15 cellular contexts compared by ENCODE assay signal in the genomic region with DNA sequence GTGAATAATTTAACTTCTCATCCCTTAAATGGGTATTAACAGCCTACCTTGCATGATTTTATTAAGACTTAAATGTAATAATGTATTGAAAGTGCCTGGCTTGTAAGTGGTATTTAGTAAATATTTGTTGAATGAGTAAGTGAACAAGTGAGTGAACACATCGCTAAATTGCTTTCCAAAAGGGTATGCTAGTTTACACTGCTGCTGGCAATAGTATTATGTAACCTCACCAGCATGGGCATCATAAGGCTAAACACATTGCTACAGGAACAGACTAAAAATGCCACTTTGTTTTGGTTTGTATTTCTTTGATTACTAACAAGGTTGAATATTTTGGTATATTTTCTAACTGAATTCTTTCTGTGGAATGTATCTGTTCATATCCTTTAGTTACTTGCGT. TPM values are rescaled to one million over a fixed set of nuclear protein-coding genes. Genes with fewer than 3 reads are reported as not detected.
DNase-seq lines count a peak whose midpoint lies in the region; ATAC-seq and TF ChIP-seq lines count a peak whose summit lies in the region.
"Had no signal": no experiment of that assay in that cellular context is flagged by ENCODE, and none has a peak within 500 bp of the region (broad histone marks: within the 10 kb centered on the region; RNA-seq: fewer than 3 reads in every experiment).

No MANE protein-coding gene starts in this region.

- H3K9me2 ChIP-seq in GM23338 (ENCODE audit: insufficient read depth) = no peaks in the 10 kb centered on the region

- H3K4me1 Mint-ChIP-seq in GM23338 = peaks cover 12% of the 10 kb centered on the region

- H3K4me1 ChIP-seq in GM23338 (ENCODE audit: insufficient read depth) = 0 out of 2 replicates have a peak, but pooled peaks cover under 1% of the 10 kb centered on the region

- H3K36me3 ChIP-seq in kidney epithelial cell (ENCODE audit: control insufficient read depth, insufficient read depth, low read length) = no peaks in the 10 kb centered on the region
- H3K36me3 ChIP-seq in GM23338 (ENCODE audit: insufficient read depth) = peaks cover 60% of the 10 kb centered on the region

- no peak overlapping the region for H3K27ac Mint-ChIP-seq in GM23338

- H3K4me3 ChIP-seq in AG10803 (ENCODE audit: low read length) (no peak overlapping the region), kidney epithelial cell (ENCODE audit: low read depth, low read length) (no peak overlapping the region), GM23338 (no peak overlapping the region)
- H3K4me3 ChIP-seq: HAP-1, right lobe of liver, stomach had no signal

- no peaks in the 10 kb centered on the region for H3K9me3 Mint-ChIP-seq in GM23338
- H3K9me3 Mint-ChIP-seq: naive B cell had no signal

- ATAC-seq in GM23338 (no peak), HG02571 (IDR thresholded peaks at IDR 0.05; ENCODE audit: unreplicated experiment) (no peak), HG02885 (IDR thresholded peaks at IDR 0.05; ENCODE audit: poor library complexity, unreplicated experiment) (no peak)

- H3K4me2 ChIP-seq in GM23338 = no peak overlapping the region

- no peak overlapping the region for H2AFZ ChIP-seq in GM23338

- peaks cover 4% of the 10 kb centered on the region; the same call in 1 of the 2 replicates for H3F3A ChIP-seq in GM23338 (replicated peaks; ENCODE audit: low read depth)

- peaks cover 85% of the 10 kb centered on the region for H4K20me1 ChIP-seq in GM23338 (replicated peaks; ENCODE audit: insufficient read depth)

- H3K79me2 ChIP-seq in GM23338 (replicated peaks; ENCODE audit: insufficient read depth) = peaks cover 100% of the 10 kb centered on the region

- H3K27me3 Mint-ChIP-seq in GM23338 (ENCODE audit: insufficient read depth, low read depth, poor library complexity) = no peaks in the 10 kb centered on the region
- H3K27me3 Mint-ChIP-seq: CD4-positive, alpha-beta memory T cell; naive B cell had no signal

- TF ChIP-seq CTCF in AG10803 (conservative IDR thresholded peaks at IDR 0.05; ENCODE audit: low read length) = no peak
- no peak for TF ChIP-seq CTCF in kidney epithelial cell (IDR thresholded peaks at IDR 0.05; ENCODE audit: insufficient read depth, low read length, poor library complexity, severe bottlenecking)
- TF ChIP-seq CTCF in GM23338 (conservative IDR thresholded peaks at IDR 0.05; ENCODE audit: low read depth in 2 of 2) = no peak

- H3K4me3 Mint-ChIP-seq in GM23338 = no peak overlapping the region
- H3K4me3 Mint-ChIP-seq: CD4-positive, alpha-beta memory T cell; naive B cell had no signal

- peaks cover 71% of the 10 kb centered on the region for H3K36me3 Mint-ChIP-seq in GM23338 (ENCODE audit: low read depth)

- DNase-seq in AG10803 (ENCODE audit: low read depth) (peak; percentile 79), H4 (ENCODE audit: low spot score) (peak; percentile 9), astrocyte of the hippocampus (ENCODE audit: low read depth, low spot score) (peak; percentile 65), kidney epithelial cell (ENCODE audit: low read depth) (peak; percentile 53), DMS79 treated with DMSO at 0.1 percent for 48 hours (lab: John Stamatoyannopoulos, UW) (no peak), GM23338 (ENCODE audit: low spot score) (no peak)
- DNase-seq: CD4-positive, alpha-beta memory T cell; naive B cell; NCI-H2081 treated with DMSO at 0.1 percent for 48 hours; right lobe of liver; SIG-M5; stomach had no signal

- H3K27ac ChIP-seq in GM23338 (ENCODE audit: low read depth) = no peak overlapping the region; the same call in 1 of the 2 replicates
- H3K27ac ChIP-seq: right lobe of liver had no signal

- H3K27me3 ChIP-seq in kidney epithelial cell (ENCODE audit: control insufficient read depth, insufficient read depth, low read length) (no peaks in the 10 kb centered on the region), GM23338 (ENCODE audit: insufficient read depth) (no peaks in the 10 kb centered on the region)
- H3K27me3 ChIP-seq: right lobe of liver, stomach had no signal

TF ChIP-seq in GM23338, 12 proteins besides CTCF, POLR2A, EP300 and RAD21 (continues in another document):
- TF ChIP-seq, protein P1, sequence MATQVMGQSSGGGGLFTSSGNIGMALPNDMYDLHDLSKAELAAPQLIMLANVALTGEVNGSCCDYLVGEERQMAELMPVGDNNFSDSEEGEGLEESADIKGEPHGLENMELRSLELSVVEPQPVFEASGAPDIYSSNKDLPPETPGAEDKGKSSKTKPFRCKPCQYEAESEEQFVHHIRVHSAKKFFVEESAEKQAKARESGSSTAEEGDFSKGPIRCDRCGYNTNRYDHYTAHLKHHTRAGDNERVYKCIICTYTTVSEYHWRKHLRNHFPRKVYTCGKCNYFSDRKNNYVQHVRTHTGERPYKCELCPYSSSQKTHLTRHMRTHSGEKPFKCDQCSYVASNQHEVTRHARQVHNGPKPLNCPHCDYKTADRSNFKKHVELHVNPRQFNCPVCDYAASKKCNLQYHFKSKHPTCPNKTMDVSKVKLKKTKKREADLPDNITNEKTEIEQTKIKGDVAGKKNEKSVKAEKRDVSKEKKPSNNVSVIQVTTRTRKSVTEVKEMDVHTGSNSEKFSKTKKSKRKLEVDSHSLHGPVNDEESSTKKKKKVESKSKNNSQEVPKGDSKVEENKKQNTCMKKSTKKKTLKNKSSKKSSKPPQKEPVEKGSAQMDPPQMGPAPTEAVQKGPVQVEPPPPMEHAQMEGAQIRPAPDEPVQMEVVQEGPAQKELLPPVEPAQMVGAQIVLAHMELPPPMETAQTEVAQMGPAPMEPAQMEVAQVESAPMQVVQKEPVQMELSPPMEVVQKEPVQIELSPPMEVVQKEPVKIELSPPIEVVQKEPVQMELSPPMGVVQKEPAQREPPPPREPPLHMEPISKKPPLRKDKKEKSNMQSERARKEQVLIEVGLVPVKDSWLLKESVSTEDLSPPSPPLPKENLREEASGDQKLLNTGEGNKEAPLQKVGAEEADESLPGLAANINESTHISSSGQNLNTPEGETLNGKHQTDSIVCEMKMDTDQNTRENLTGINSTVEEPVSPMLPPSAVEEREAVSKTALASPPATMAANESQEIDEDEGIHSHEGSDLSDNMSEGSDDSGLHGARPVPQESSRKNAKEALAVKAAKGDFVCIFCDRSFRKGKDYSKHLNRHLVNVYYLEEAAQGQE (IDR thresholded peaks at IDR 0.05; ENCODE audit: unreplicated experiment) = no peak
- TF ChIP-seq NANOG (IDR thresholded peaks at IDR 0.05; ENCODE audit: borderline replicate concordance) (no peak), ZNF331 (CRISPR knock-in tag; IDR thresholded peaks at IDR 0.05; ENCODE audit: low read depth) (no peak), STAT1 (IDR thresholded peaks at IDR 0.05; ENCODE audit: unreplicated experiment) (no peak)

RNA-seq across cellular contexts. Expression of a gene that starts 9.8 kb away (rescaled TPM):
- 35.8 and 53.2 TPM in 2 replicates for total RNA-seq in H4 (2014; rRNA removed; shearing (Covaris generic))
- 66.0 and 70.3 TPM in 2 replicates for total RNA-seq in kidney epithelial cell
- total RNA-seq in GM23338 (2014; rRNA removed; shearing (Covaris generic)) = 112 and 140 TPM in 2 replicates
- polyA plus RNA-seq in GM23338 (2016; fragmentation: Nextera tagmentation; extraction: Ambion mirVana) = 101 and 103 TPM in 2 replicates

RNA-seq across cellular contexts. Expression of a gene that starts 34.2 kb away (rescaled TPM):
- total RNA-seq in H4 (2014; rRNA removed; shearing (Covaris generic)) = 5.3 and 8.2 TPM in 2 replicates
- 9.9 and 11.3 TPM in 2 replicates for total RNA-seq in kidney epithelial cell
- 34.7 and 51.9 TPM in 2 replicates for total RNA-seq in GM23338 (2014; rRNA removed; shearing (Covaris generic))
- polyA plus RNA-seq in GM23338 (2016; fragmentation: Nextera tagmentation; extraction: Ambion mirVana) = 52.7 and 60.1 TPM in 2 replicates

Comparison
In these comparisons a context has a peak if more than half of its experiments do, and no peak if none do; other contexts are left out.
1. DNase-seq: peak in AG10803 (single experiment), H4 (single experiment), astrocyte of the hippocampus (single experiment) and kidney epithelial cell (single experiment); none in DMS79 treated with DMSO at 0.1 percent for 48 hours (single experiment) and GM23338 (single experiment).